In the genomic region with DNA sequence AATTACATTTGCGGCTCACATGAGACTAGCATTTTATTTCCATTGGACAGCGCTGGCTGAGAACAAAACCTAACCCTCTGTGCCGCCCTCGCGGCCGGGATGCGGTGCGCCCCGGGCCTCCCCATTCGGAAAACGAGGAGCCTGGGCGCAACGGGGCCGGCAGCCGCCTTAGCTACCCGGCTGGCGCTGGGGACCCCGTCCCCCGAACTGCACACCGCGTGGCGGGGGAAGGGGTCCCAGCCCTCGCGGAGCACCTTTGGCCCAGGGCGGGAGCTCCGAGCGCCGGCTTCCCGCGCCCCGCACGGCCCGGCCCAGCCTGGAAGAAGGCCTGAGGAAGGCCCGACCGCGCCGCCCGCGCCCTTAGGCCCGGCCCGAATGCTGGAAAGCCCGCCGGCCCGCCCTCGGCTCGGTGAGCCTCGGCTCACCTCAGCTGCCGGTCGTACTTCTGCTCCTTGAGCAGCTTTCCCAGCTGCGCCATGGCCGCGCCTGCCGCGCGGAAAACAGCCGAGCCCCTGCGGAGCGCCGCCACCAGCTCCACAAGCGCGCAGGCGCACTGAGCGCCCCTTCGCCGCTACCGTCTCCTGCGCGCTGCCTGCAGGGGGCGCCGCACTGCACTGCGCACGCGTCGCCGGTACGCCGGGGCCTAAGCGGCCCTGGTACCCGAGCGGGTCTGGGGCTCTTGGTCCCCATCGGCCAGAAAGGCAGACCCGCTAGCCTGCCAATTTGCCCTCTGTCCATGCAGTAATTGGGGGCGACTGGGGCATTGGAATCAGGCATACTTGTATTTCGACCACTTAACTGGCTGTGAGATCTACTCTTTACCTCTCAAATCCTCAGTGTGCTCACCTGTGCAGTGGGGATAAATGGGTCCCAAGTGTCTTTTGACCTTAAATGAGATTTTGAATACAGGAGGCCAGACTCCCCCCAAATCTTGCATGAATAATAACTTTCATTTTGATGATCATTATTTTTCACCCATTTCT, we compare ENCODE assay signal across 8 cellular contexts. TPM values are rescaled to one million over a fixed set of nuclear protein-coding genes. Genes with fewer than 3 reads are reported as not detected.
DNase-seq lines count a peak whose midpoint lies in the region; ATAC-seq, FAIRE-seq and TF ChIP-seq lines count a peak whose summit lies in the region.

Gene NAE1 (minus strand): TSS at position 555 of the 983 bp plus-strand sequence. CDS start 77 bp downstream, at position 478.

- H3K36me3 ChIP-seq in bronchial epithelial cell (ENCODE audit: control insufficient read depth, insufficient read depth, low read length), result peaks cover 3% of the 10 kb centered on the region

- POLR2A ChIA-PET in AG04450 (lab: Yijun Ruan, JAX), result interaction anchor here (0.9 to 1.4 kb wide), 4 partner anchors 13 to 44 kb away, joined by 3 to 11 read pairs (median 5); no protein-coding TSS in a partner anchor

- ATAC-seq in GM18870 (IDR thresholded peaks at IDR 0.05; ENCODE audit: unreplicated experiment) (peak; percentile 67), HG03135 (IDR thresholded peaks at IDR 0.05; ENCODE audit: unreplicated experiment) (peak; percentile 92)

- H3K27me3 ChIP-seq in AG04450 (ENCODE audit: control insufficient read depth, insufficient read depth, low read length) (peaks cover 3% of the 10 kb centered on the region), bronchial epithelial cell (ENCODE audit: control insufficient read depth, insufficient read depth, low read length) (no peaks in the 10 kb centered on the region)

- no peak for FAIRE-seq in bronchial epithelial cell (lab: Jason Lieb, UNC)

- H3K4me3 ChIP-seq in AG04450 (ENCODE audit: low read depth, low read length) (peak within 1 kb of the TSS; percentile 68), WI38 (ENCODE audit: low read depth, low read length) (peak within 1 kb of the TSS; percentile 84), bronchial epithelial cell (ENCODE audit: low read depth, low read length) (peak within 1 kb of the TSS; percentile 68)

- no peak within 1 kb of the TSS for H3K27ac ChIP-seq in AG04450 (ENCODE audit: low read depth, low read length)

- DNase-seq in AG04450 (ENCODE audit: low read depth, low spot score) (peak; percentile 53), NCI-H2196 (lab: John Stamatoyannopoulos, UW; ENCODE audit: unreplicated experiment) (peak; percentile 82), bronchial epithelial cell (ENCODE audit: low read depth) (peak; percentile 70), inferior parietal cortex (ENCODE audit: extremely low spot score) (peak; percentile 93)
- DNase-seq in stimulated activated CD4-positive, alpha-beta T cell treated with anti-CD3 and anti-CD28 coated beads, Interleukin-12 subunit alpha, Interleukin-12 subunit beta, amount 100 ng/mL, for 24 hours (ENCODE audit: low read depth in 2 of 2), result peak; percentile 79 to 82

- CTCF ChIA-PET in AG04450 (lab: Charles Lee), result interaction anchor here (0.5 to 7.2 kb wide), 72 partner anchors 8 to 1608 kb away, joined by 3 to 161 read pairs (median 5); partner anchors contain the start of genes CA7, DYNC1LI2 and PDP2

- no peaks in the 10 kb centered on the region for H3K9me3 ChIP-seq in AG04450 (ENCODE audit: control insufficient read depth, insufficient read depth, low read length)

- peak; percentile 89 for TF ChIP-seq CTCF in AG04450 (IDR thresholded peaks at IDR 0.05; ENCODE audit: low read depth, low read length)
- TF ChIP-seq CTCF in WI38 (IDR thresholded peaks at IDR 0.05; ENCODE audit: low read depth, low read length), result peak; percentile 92
- TF ChIP-seq CTCF in bronchial epithelial cell (IDR thresholded peaks at IDR 0.05; ENCODE audit: insufficient read depth, low read length, severe bottlenecking), result peak; percentile 100

RNA-seq across cellular contexts. Expression of gene NAE1, which starts in this region (rescaled TPM):
- polyA plus RNA-seq in AG04450 (2011; rRNA removed), result 31.3 and 49.8 TPM in 2 replicates
- 9.5 and 19.9 TPM in 2 replicates for polyA minus RNA-seq in AG04450 (2011; rRNA and poly(A)+ RNA removed)
- 62.4 and 63.2 TPM in 2 replicates for total RNA-seq in bronchial epithelial cell
